1 cellular context compared by ENCODE assay signal in the genomic region with DNA sequence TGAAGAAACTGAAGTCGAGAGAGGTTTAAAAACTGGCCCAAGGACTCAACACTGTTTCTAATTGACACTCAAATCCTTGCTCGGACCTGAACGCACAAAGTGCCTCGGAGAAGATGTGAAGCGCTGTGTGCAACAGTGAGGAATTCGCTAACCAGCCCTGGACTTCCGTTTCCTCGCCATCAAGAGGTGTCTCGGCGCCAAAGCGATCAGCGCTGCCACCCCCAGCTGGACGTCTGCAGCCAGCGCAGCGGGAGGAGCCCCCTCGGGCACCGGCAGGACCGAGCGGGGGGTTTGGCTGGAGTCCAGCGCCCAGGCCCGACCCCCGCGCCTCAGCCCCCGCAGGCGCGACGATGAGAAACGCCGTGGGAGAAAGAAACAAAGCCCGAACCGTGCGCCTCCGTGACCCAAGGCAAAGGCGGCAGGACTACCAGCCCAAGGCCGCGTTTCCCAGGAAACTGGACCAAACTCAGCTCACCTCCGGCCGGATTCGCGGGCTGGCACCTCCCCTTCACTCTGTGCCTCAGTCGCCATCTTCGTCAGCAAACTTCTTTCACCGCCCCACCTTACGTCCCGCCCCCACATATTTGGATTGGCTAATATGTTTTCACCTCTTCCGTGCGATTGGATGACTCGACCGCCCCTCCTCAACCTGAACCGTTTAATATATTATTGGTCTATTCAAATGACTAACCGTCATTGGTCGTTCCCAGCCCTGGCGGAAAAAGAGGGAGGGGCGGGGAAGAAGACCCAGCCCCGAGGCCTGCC.
TF ChIP-seq lines count a peak whose summit lies in the region.

A gene with protein sequence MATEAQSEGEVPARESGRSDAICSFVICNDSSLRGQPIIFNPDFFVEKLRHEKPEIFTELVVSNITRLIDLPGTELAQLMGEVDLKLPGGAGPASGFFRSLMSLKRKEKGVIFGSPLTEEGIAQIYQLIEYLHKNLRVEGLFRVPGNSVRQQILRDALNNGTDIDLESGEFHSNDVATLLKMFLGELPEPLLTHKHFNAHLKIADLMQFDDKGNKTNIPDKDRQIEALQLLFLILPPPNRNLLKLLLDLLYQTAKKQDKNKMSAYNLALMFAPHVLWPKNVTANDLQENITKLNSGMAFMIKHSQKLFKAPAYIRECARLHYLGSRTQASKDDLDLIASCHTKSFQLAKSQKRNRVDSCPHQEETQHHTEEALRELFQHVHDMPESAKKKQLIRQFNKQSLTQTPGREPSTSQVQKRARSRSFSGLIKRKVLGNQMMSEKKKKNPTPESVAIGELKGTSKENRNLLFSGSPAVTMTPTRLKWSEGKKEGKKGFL (minus strand): TSS at position 541 of the 765 bp plus-strand sequence. CDS start 10 bp downstream, at position 531.

TF ChIP-seq in K562, 482 proteins besides CTCF, POLR2A, EP300 and RAD21 (continued from another document and continues in another):
- TF ChIP-seq ELK3 (CRISPR knock-in tag; IDR thresholded peaks at IDR 0.05) (no peak), BRF2 (IDR thresholded peaks at IDR 0.05; ENCODE audit: borderline replicate concordance, insufficient read depth, insufficient read length) (no peak), ZNF224 (CRISPR knock-in tag; IDR thresholded peaks at IDR 0.05) (no peak), ZNF644 (tag; IDR thresholded peaks at IDR 0.05; ENCODE audit: low read depth) (no peak), ZNF174 (CRISPR knock-in tag; IDR thresholded peaks at IDR 0.05) (no peak), ARNT (IDR thresholded peaks at IDR 0.05) (no peak), ZNF140 (CRISPR knock-in tag; IDR thresholded peaks at IDR 0.05) (no peak), SMAD2 (IDR thresholded peaks at IDR 0.05; ENCODE audit: low read depth, low read length) (no peak), POLR2AphosphoS2 (IDR thresholded peaks at IDR 0.05; ENCODE audit: low read length) (no peak), SMARCE1 (IDR thresholded peaks at IDR 0.05) (no peak), KLF1 (tag; IDR thresholded peaks at IDR 0.05) (no peak), ELF2 (CRISPR knock-in tag; IDR thresholded peaks at IDR 0.05) (no peak), NFIC (IDR thresholded peaks at IDR 0.05) (peak; percentile 95), FOXA1 (IDR thresholded peaks at IDR 0.05; ENCODE audit: borderline replicate concordance) (no peak), TBL1XR1 (IDR thresholded peaks at IDR 0.05; ENCODE audit: low read length in 2 of 2) (no peak), HLTF (IDR thresholded peaks at IDR 0.05) (no peak), XRCC4 (IDR thresholded peaks at IDR 0.05; ENCODE audit: extremely low read depth, insufficient read depth, insufficient read length) (no peak), MEIS2 (IDR thresholded peaks at IDR 0.05; ENCODE audit: partially characterized antibody) (peak; percentile 73), SUPT5H (IDR thresholded peaks at IDR 0.05) (peak; percentile 81), ZNF282 (CRISPR knock-in tag; IDR thresholded peaks at IDR 0.05) (no peak), AFF1 (IDR thresholded peaks at IDR 0.05; ENCODE audit: low read depth in 1 of 2, partially characterized antibody in 2 of 2) (no peak), CBX2 (IDR thresholded peaks at IDR 0.05; ENCODE audit: insufficient read depth, low read length, poor library complexity, severe bottlenecking) (no peak), ZNF408 (CRISPR knock-in tag; IDR thresholded peaks at IDR 0.05; ENCODE audit: low read depth) (no peak), MAX (CRISPR knock-in tag; IDR thresholded peaks at IDR 0.05) (no peak), CTCFL (IDR thresholded peaks at IDR 0.05; ENCODE audit: borderline replicate concordance, insufficient read depth, low read depth, low read length, poor library complexity, severe bottlenecking) (no peak), GTF2E2 (tag; IDR thresholded peaks at IDR 0.05) (no peak; the same call in 1 of the 2 replicates), CREB5 (CRISPR knock-in tag; IDR thresholded peaks at IDR 0.05) (no peak), RFX5 (IDR thresholded peaks at IDR 0.05; ENCODE audit: low read depth, low read length) (no peak), MXI1 (IDR thresholded peaks at IDR 0.05; ENCODE audit: low read depth, low read length) (no peak), SLC30A9 (CRISPR knock-in tag; IDR thresholded peaks at IDR 0.05) (no peak), HDAC1 (IDR thresholded peaks at IDR 0.05) (peak in 1 of 2 experiments; percentile 51; a peak in 2 of 4 replicates), MYNN (IDR thresholded peaks at IDR 0.05) (0 out of 2 replicates have a peak, but pooled peaks have one; percentile 19), MYNN (CRISPR knock-in tag; IDR thresholded peaks at IDR 0.05) (no peak), ZNF274 (IDR thresholded peaks at IDR 0.05; ENCODE audit: borderline replicate concordance, low read depth, low read length) (no peak)
- TF ChIP-seq, protein P1, sequence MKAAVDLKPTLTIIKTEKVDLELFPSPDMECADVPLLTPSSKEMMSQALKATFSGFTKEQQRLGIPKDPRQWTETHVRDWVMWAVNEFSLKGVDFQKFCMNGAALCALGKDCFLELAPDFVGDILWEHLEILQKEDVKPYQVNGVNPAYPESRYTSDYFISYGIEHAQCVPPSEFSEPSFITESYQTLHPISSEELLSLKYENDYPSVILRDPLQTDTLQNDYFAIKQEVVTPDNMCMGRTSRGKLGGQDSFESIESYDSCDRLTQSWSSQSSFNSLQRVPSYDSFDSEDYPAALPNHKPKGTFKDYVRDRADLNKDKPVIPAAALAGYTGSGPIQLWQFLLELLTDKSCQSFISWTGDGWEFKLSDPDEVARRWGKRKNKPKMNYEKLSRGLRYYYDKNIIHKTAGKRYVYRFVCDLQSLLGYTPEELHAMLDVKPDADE (conservative IDR thresholded peaks at IDR 0.05; ENCODE audit: control insufficient read depth, low read depth, low read length), result no peak
- TF ChIP-seq, protein P2, sequence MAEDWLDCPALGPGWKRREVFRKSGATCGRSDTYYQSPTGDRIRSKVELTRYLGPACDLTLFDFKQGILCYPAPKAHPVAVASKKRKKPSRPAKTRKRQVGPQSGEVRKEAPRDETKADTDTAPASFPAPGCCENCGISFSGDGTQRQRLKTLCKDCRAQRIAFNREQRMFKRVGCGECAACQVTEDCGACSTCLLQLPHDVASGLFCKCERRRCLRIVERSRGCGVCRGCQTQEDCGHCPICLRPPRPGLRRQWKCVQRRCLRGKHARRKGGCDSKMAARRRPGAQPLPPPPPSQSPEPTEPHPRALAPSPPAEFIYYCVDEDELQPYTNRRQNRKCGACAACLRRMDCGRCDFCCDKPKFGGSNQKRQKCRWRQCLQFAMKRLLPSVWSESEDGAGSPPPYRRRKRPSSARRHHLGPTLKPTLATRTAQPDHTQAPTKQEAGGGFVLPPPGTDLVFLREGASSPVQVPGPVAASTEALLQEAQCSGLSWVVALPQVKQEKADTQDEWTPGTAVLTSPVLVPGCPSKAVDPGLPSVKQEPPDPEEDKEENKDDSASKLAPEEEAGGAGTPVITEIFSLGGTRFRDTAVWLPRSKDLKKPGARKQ (CRISPR knock-in tag; IDR thresholded peaks at IDR 0.05), result no peak
- TF ChIP-seq, protein P3, sequence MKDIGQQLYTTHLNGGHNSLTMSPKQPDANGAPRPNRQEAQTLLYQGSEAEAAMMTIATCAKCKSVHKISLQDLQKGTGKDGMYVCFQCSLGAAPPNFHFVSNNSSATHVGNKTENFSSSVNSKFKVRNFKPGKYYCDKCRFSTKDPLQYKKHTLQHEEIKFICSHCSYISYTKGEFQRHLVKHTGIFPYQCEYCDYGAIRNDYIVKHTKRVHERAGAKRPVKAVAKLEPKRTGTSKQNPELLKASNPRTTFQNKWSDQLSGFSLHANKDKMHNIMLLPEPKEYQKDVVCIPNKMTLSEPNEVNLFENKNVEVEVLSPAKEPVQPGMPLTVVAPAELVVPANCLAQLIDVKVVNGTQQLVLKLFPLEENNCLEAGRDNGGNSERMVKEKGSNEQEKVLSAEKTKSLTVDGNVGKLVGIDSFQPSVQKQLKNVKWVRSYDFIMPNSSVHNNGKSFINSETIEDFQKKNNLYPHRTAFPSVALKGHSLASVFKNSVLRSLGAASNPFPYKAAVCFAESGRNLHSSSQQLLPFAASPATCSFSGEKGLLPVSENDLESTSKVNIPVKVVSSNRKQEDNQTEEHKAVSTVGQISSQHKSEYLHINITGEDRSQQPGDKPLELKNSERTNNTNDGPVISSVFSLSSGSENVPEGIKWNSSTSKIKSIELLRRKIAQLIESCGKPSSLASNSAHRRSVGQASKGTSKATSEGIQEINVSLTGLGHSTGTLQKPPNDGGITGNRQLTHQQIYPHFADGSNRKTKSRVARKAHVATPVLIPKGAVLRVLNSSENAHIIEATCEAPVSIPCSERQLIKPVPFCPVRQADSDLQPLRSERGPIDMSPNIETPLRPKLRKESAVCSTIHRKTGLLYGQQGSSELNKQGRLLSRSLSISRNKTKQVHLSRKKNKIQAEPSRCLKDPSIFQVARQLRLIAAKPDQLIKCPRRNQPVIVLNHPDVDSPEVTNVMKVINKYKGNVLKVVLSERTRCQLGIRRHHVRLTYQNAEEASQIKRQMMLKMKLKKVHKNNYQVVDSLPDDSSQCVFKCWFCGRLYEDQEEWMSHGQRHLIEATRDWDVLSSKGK (CRISPR knock-in tag; IDR thresholded peaks at IDR 0.05), result no peak
- TF ChIP-seq, protein P4, sequence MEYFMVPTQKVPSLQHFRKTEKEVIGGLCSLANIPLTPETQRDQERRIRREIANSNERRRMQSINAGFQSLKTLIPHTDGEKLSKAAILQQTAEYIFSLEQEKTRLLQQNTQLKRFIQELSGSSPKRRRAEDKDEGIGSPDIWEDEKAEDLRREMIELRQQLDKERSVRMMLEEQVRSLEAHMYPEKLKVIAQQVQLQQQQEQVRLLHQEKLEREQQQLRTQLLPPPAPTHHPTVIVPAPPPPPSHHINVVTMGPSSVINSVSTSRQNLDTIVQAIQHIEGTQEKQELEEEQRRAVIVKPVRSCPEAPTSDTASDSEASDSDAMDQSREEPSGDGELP (CRISPR knock-in tag; IDR thresholded peaks at IDR 0.05; ENCODE audit: borderline replicate concordance), result peak; percentile 89
